15 cellular contexts compared by ENCODE assay signal in genomic region chr9:131429121-131430012, GRCh38. TPM values are rescaled to one million over a fixed set of nuclear protein-coding genes. Genes with fewer than 3 reads are reported as not detected.
DNase-seq lines count a peak whose midpoint lies in the region; ATAC-seq and TF ChIP-seq lines count a peak whose summit lies in the region.
"Had no signal": no experiment of that assay in that cellular context is flagged by ENCODE, and none has a peak within 500 bp of the region (broad histone marks: within the 10 kb centered on the region; RNA-seq: fewer than 3 reads in every experiment).

No MANE protein-coding gene starts in this region.

- H3K9me3 Mint-ChIP-seq in WTC11: no peaks in the 10 kb centered on the region
- H3K9me3 Mint-ChIP-seq in immature natural killer cell: no peaks in the 10 kb centered on the region

- H3K27ac Mint-ChIP-seq in WTC11 (peak overlapping the region; percentile 73), immature natural killer cell (peak overlapping the region; percentile 36 to 80 (median 76))

- no peak for TF ChIP-seq CTCF in right atrium auricular region (IDR thresholded peaks at IDR 0.05)
- TF ChIP-seq CTCF in WTC11 (IDR thresholded peaks at IDR 0.05): no peak

- CTCF ChIA-PET in WTC11 (lab: Charles Lee): no interaction called here

- DNase-seq in Right ventricle myocardium superior: no peak
- no peak for DNase-seq in right atrium auricular region (ENCODE audit: low spot score)
- no peak for DNase-seq in WTC11 (ENCODE audit: low spot score)
- DNase-seq in immature natural killer cell: no peak
- no peak for DNase-seq in stimulated activated naive CD8-positive, alpha-beta T cell treated with anti-CD3 and anti-CD28 coated beads, Interleukin-15, Interleukin-2, amounts not matched to agents 100 U/mL and 50 U/mL, for 24 hours
- no peak for DNase-seq in left colon
- DNase-seq in dedifferentiated amniotic fluid mesenchymal stem cell (ENCODE audit: extremely low spot score): no peak
- DNase-seq: Karpas-422; NCI-H2081 treated with DMSO at 0.1 percent for 48 hours; stimulated activated CD4-positive, alpha-beta T cell treated with anti-CD3 and anti-CD28 coated beads, Interleukin-2, amount 100 ng/mL, for 24 hours; stomach had no signal

- H3K36me3 Mint-ChIP-seq in WTC11: peaks cover 31% of the 10 kb centered on the region
- H3K36me3 Mint-ChIP-seq in immature natural killer cell: peaks cover 4 to 16% (median 9%) of the 10 kb centered on the region in 3 donors

- H3K4me3 Mint-ChIP-seq in WTC11: no peak overlapping the region
- peak overlapping the region; percentile 12 to 63 (median 22) for H3K4me3 Mint-ChIP-seq in immature natural killer cell

- H3K4me3 ChIP-seq in right atrium auricular region: no peak overlapping the region
- H3K4me3 ChIP-seq: ascending aorta, hepatocyte, lung, stomach had no signal

- H3K27me3 ChIP-seq in right atrium auricular region: no peaks in the 10 kb centered on the region
- H3K27me3 ChIP-seq: ascending aorta, hepatocyte, stomach had no signal

- intact Hi-C loops in Right ventricle myocardium superior (cut with DNase I) (no loop called here), left colon (cut with DNase I, micrococcal nuclease) (no loop called here)

- ATAC-seq in Right ventricle myocardium superior (ENCODE audit: poor library complexity) (peak; percentile 6), WTC11 (no peak), HG03045 (IDR thresholded peaks at IDR 0.05; ENCODE audit: unreplicated experiment) (no peak), left colon (no peak)
- ATAC-seq in stimulated activated naive CD8-positive, alpha-beta T cell treated with anti-CD3 and anti-CD28 coated beads, Interleukin-15, Interleukin-2, amounts not matched to agents 100 U/mL and 50 U/mL, for 24 hours: peak; percentile 23

- peaks cover 0 to 42% of the 10 kb centered on the region in 2 donors for H3K4me1 ChIP-seq in right atrium auricular region

- H3K9me3 ChIP-seq in right atrium auricular region: no peaks in the 10 kb centered on the region
- H3K9me3 ChIP-seq: ascending aorta, stomach had no signal

- H3K36me3 ChIP-seq in right atrium auricular region: peaks cover 26% of the 10 kb centered on the region

- H3K27me3 Mint-ChIP-seq in WTC11 (ENCODE audit: low read depth) (no peaks in the 10 kb centered on the region), immature natural killer cell (ENCODE audit: low read depth in 3 of 3) (peaks cover 0 to 8% (median 0%) of the 10 kb centered on the region in 3 donors)

- POLR2A ChIA-PET in WTC11 (lab: Charles Lee): no interaction called here

- H3K4me1 Mint-ChIP-seq in WTC11 (peaks cover 54% of the 10 kb centered on the region), immature natural killer cell (peaks cover 55 to 57% of the 10 kb centered on the region in 2 donors)

- H3K27ac ChIP-seq in right atrium auricular region: peak overlapping the region in 1 of 2 donors; percentile 6
- H3K27ac ChIP-seq: ascending aorta, hepatocyte had no signal

TF ChIP-seq in WTC11, 78 proteins besides CTCF, POLR2A, EP300 and RAD21:
- TF ChIP-seq ELF4 (CRISPR knock-in tag; IDR thresholded peaks at IDR 0.05; ENCODE audit: low read depth) (no peak), CDX4 (CRISPR knock-in tag; IDR thresholded peaks at IDR 0.05; ENCODE audit: borderline replicate concordance) (no peak), ZNF317 (CRISPR knock-in tag; IDR thresholded peaks at IDR 0.05; ENCODE audit: borderline replicate concordance, low read depth) (no peak), FOXP1 (CRISPR knock-in tag; IDR thresholded peaks at IDR 0.05; ENCODE audit: borderline replicate concordance) (no peak), ZNF512 (CRISPR knock-in tag; IDR thresholded peaks at IDR 0.05; ENCODE audit: borderline replicate concordance) (no peak), KAT7 (CRISPR knock-in tag; IDR thresholded peaks at IDR 0.05; ENCODE audit: borderline replicate concordance) (no peak), NR2C2 (CRISPR knock-in tag; IDR thresholded peaks at IDR 0.05) (no peak), FOXK1 (CRISPR knock-in tag; IDR thresholded peaks at IDR 0.05) (no peak), ZSCAN18 (CRISPR knock-in tag; IDR thresholded peaks at IDR 0.05) (no peak), ESRRA (CRISPR knock-in tag; IDR thresholded peaks at IDR 0.05; ENCODE audit: borderline replicate concordance) (no peak), MAX (CRISPR knock-in tag; IDR thresholded peaks at IDR 0.05) (no peak), STAT6 (CRISPR knock-in tag; conservative IDR thresholded peaks at IDR 0.05; ENCODE audit: low read depth) (no peak)

RNA-seq across cellular contexts. Expression of gene PRRC2B, which starts 35.5 kb away (rescaled TPM):
- 124 TPM for total RNA-seq in Right ventricle myocardium superior
- 100 to 1,000 TPM in 1 of 2 donors, 10 to 100 TPM in 1; 76.7 to 120 TPM for total RNA-seq in right atrium auricular region
- 272 to 314 TPM (median 311 TPM) in 3 replicates for total RNA-seq in WTC11 (2021)
- 10 to 100 TPM in 1 of 3 donors, 1 to 10 TPM in 2; 2.0 to 48.1 (median 9.6) TPM for polyA plus RNA-seq in immature natural killer cell
- total RNA-seq in left colon: 100 to 1,000 TPM; 110 to 114 TPM

Comparison
In these comparisons a context has a peak if more than half of its experiments do, and no peak if none do; other contexts are left out.
1. ATAC-seq: peak in Right ventricle myocardium superior (single experiment) and stimulated activated naive CD8-positive, alpha-beta T cell treated with anti-CD3 and anti-CD28 coated beads, Interleukin-15, Interleukin-2, amounts not matched to agents 100 U/mL and 50 U/mL, for 24 hours (single experiment); none in WTC11 (single experiment), HG03045 (single experiment) and left colon (single experiment).